ENCODE assay signal across 23 cellular contexts in the genomic region with DNA sequence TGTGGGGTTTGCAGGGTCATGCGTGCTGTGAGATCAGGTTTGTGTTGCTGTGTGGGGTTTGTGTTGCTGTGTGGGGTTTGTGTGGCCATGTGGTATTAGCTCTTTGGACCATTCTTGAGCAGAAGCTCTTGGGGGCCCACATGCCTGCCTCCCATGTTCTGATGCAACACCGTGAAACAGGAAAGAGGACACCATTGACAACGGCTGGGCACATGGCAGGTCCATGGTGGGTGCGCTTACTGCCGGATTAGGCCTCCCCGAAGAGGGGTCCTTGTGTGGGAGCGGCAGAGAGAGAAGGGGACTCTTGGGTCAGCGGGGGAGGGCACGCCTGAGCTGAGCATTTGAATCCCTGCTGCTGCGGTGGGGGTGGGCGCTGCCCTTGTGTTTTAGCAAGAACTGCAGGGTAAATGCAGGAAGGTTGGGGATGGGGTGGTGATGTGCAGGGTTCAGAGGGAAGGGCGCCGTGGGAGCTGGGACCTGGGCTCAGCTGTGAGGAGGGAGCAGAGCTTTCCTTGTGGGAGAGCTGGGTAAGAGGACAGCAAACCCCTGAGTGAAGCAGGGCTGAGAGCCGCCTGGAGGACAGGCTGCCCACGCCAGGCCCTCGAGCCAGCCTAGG.
DNase-seq lines count a peak whose midpoint lies in the region; ATAC-seq and TF ChIP-seq lines count a peak whose summit lies in the region.
"Had no signal": no experiment of that assay in that cellular context is flagged by ENCODE, and none has a peak within 500 bp of the region (broad histone marks: within the 10 kb centered on the region; RNA-seq: fewer than 3 reads in every experiment).

No MANE protein-coding gene starts in this region.

- ATAC-seq in activated CD4-positive, alpha-beta T cell treated with anti-CD3 and anti-CD28 coated beads for 36 hours: no peak
- no peak for ATAC-seq in GM19452 (IDR thresholded peaks at IDR 0.05; ENCODE audit: unreplicated experiment)
- ATAC-seq: T-cell had no signal

- TF ChIP-seq CTCF in endodermal cell (conservative IDR thresholded peaks at IDR 0.05) (no peak), spleen (IDR thresholded peaks at IDR 0.05 in 8 of 11, conservative IDR thresholded peaks at IDR 0.05 in 3 of 11) (no peak), colonic mucosa (IDR thresholded peaks at IDR 0.05) (no peak)

- H3K9me3 ChIP-seq in KOPT-K1 (ENCODE audit: insufficient read depth, low read length, poor library complexity, severe bottlenecking) (no peaks in the 10 kb centered on the region), endodermal cell (ENCODE audit: control insufficient read depth, low read length) (no peaks in the 10 kb centered on the region), spleen (no peaks in the 10 kb centered on the region), colonic mucosa (no peaks in the 10 kb centered on the region)
- H3K9me3 ChIP-seq: ascending aorta; BLaER1 treated with 17β-estradiol and CSF1 and Interleukin-3, amounts not matched to agents 10 nM and 100 nM; left ventricle myocardium inferior; thyroid gland had no signal

- DNase-seq in activated CD4-positive, alpha-beta T cell treated with anti-CD3 and anti-CD28 coated beads for 36 hours: no peak
- no peak for DNase-seq in activated CD4-positive, alpha-beta T cell treated with anti-CD3 and anti-CD28 coated beads, Interleukin-2, amount 10 ng/mL, durations not matched to agents 7 days and 5 days
- DNase-seq in endodermal cell: no peak
- DNase-seq in spleen: peak; percentile 21
- no peak for DNase-seq in dermis blood vessel endothelial cell
- no peak for DNase-seq in colonic mucosa
- DNase-seq: activated effector memory CD4-positive, alpha-beta T cell treated with Interleukin-2 at 50 U/mL for 16 hours; DMS53; NCI-H1694 treated with DMSO at 0.1 percent for 48 hours; NCI-H446; stimulated activated CD4-positive, alpha-beta T cell treated with anti-CD3 and anti-CD28 coated beads, Interleukin-4, amount 100 ng/mL, for 4 hours; stimulated activated CD8-positive, alpha-beta memory T cell treated with anti-CD3 and anti-CD28 coated beads, Interleukin-4, amount 100 ng/mL, for 48 hours; T-cell; thyroid gland had no signal

- H3K27ac ChIP-seq in KOPT-K1 (ENCODE audit: low read depth, low read length, poor library complexity, severe bottlenecking) (peak overlapping the region; percentile 34), endodermal cell (ENCODE audit: low read depth, low read length) (no peak overlapping the region), spleen (no peak overlapping the region), colonic mucosa (no peak overlapping the region)
- H3K27ac ChIP-seq: 22Rv1; ascending aorta; BLaER1 treated with 17β-estradiol and CSF1 and Interleukin-3, amounts not matched to agents 10 nM and 100 nM; foreskin keratinocyte; left ventricle myocardium inferior; thyroid gland had no signal

- H3K27me3 ChIP-seq in endodermal cell (ENCODE audit: control insufficient read depth, insufficient read depth, low read length, poor library complexity, severe bottlenecking) (no peaks in the 10 kb centered on the region), spleen (replicated peaks in 1 of 7) (no peaks in the 10 kb centered on the region), colonic mucosa (no peaks in the 10 kb centered on the region)
- H3K27me3 ChIP-seq: ascending aorta; BLaER1 treated with 17β-estradiol and CSF1 and Interleukin-3, amounts not matched to agents 10 nM and 100 nM; foreskin keratinocyte; thyroid gland had no signal

- no peak overlapping the region for H3K4me3 Mint-ChIP-seq in activated CD4-positive, alpha-beta T cell treated with anti-CD3 and anti-CD28 coated beads for 36 hours
- H3K4me3 Mint-ChIP-seq in activated CD4-positive, alpha-beta T cell treated with anti-CD3 and anti-CD28 coated beads, Interleukin-2, amount 10 ng/mL, durations not matched to agents 7 days and 5 days: no peak overlapping the region
- H3K4me3 Mint-ChIP-seq in endodermal cell: no peak overlapping the region
- H3K4me3 Mint-ChIP-seq: T-cell had no signal

- no peaks in the 10 kb centered on the region for H3K27me3 Mint-ChIP-seq in activated CD4-positive, alpha-beta T cell treated with anti-CD3 and anti-CD28 coated beads for 36 hours
- H3K27me3 Mint-ChIP-seq in activated CD4-positive, alpha-beta T cell treated with anti-CD3 and anti-CD28 coated beads, Interleukin-2, amount 10 ng/mL, durations not matched to agents 7 days and 5 days: no peaks in the 10 kb centered on the region
- no peaks in the 10 kb centered on the region for H3K27me3 Mint-ChIP-seq in endodermal cell (ENCODE audit: insufficient read depth)
- H3K27me3 Mint-ChIP-seq: progenitor cell of endocrine pancreas, T-cell had no signal

- 89 to 90% methylated on average over 12 to 16 of the region's 16 CpGs for WGBS in endodermal cell (ENCODE audit: insufficient coverage in 1 of 2, insufficient read length in 1 of 2), 2 experiments
- 89 to 93% (median 92%) methylated on average over 14 to 16 of the region's 16 CpGs for WGBS in spleen, 5 donors

- CTCF ChIA-PET in activated CD4-positive, alpha-beta T cell treated with anti-CD3 and anti-CD28 coated beads for 36 hours (lab: Charles Lee): no interaction called here
- CTCF ChIA-PET in activated CD4-positive, alpha-beta T cell treated with anti-CD3 and anti-CD28 coated beads, Interleukin-2, amount 10 ng/mL, durations not matched to agents 7 days and 5 days (lab: Charles Lee): no interaction called here

- no peaks in the 10 kb centered on the region for H3K4me1 ChIP-seq in endodermal cell (ENCODE audit: control insufficient read depth, insufficient read depth, low read length)
- no peaks in the 10 kb centered on the region for H3K4me1 ChIP-seq in spleen
- no peaks in the 10 kb centered on the region for H3K4me1 ChIP-seq in colonic mucosa
- H3K4me1 ChIP-seq: ascending aorta, foreskin keratinocyte, left ventricle myocardium inferior, thyroid gland had no signal

- H3K36me3 Mint-ChIP-seq in activated CD4-positive, alpha-beta T cell treated with anti-CD3 and anti-CD28 coated beads for 36 hours (ENCODE audit: low read depth): no peaks in the 10 kb centered on the region
- H3K36me3 Mint-ChIP-seq in activated CD4-positive, alpha-beta T cell treated with anti-CD3 and anti-CD28 coated beads, Interleukin-2, amount 10 ng/mL, durations not matched to agents 7 days and 5 days (ENCODE audit: low read depth): peaks cover 4% of the 10 kb centered on the region
- H3K36me3 Mint-ChIP-seq in endodermal cell (ENCODE audit: low read depth): peaks cover 11% of the 10 kb centered on the region

- intact Hi-C loops in activated CD4-positive, alpha-beta T cell treated with anti-CD3 and anti-CD28 coated beads for 36 hours (cut with DNase I, micrococcal nuclease): no loop called here
- intact Hi-C loops in spleen (cut with DNase I; ENCODE audit: low total_unique reads): no loop called here
- intact Hi-C loops in colonic mucosa (cut with DNase I): no loop called here

- H3K4me3 ChIP-seq in endodermal cell (ENCODE audit: low read length) (no peak overlapping the region), spleen (no peak overlapping the region), colonic mucosa (no peak overlapping the region)
- H3K4me3 ChIP-seq: ascending aorta; BLaER1 treated with 17β-estradiol and CSF1 and Interleukin-3, amounts not matched to agents 10 nM and 100 nM; left ventricle myocardium inferior; skin epidermis; thyroid gland had no signal

- H3K4me1 Mint-ChIP-seq in activated CD4-positive, alpha-beta T cell treated with anti-CD3 and anti-CD28 coated beads for 36 hours: peaks cover 3% of the 10 kb centered on the region
- H3K4me1 Mint-ChIP-seq in activated CD4-positive, alpha-beta T cell treated with anti-CD3 and anti-CD28 coated beads, Interleukin-2, amount 10 ng/mL, durations not matched to agents 7 days and 5 days: peaks cover 4% of the 10 kb centered on the region
- peaks cover 7% of the 10 kb centered on the region for H3K4me1 Mint-ChIP-seq in endodermal cell

- POLR2A ChIA-PET in activated CD4-positive, alpha-beta T cell treated with anti-CD3 and anti-CD28 coated beads for 36 hours (lab: Charles Lee): no interaction called here
- POLR2A ChIA-PET in activated CD4-positive, alpha-beta T cell treated with anti-CD3 and anti-CD28 coated beads, Interleukin-2, amount 10 ng/mL, durations not matched to agents 7 days and 5 days (lab: Charles Lee): no interaction called here

- peaks cover 4% of the 10 kb centered on the region; the same call in 1 of the 2 replicates for H3K36me3 ChIP-seq in KOPT-K1 (ENCODE audit: insufficient read depth, low read length)
- H3K36me3 ChIP-seq in endodermal cell (ENCODE audit: control insufficient read depth, insufficient read depth, low read length): no peaks in the 10 kb centered on the region
- peaks cover 0 to 32% (median 0%) of the 10 kb centered on the region in 6 donors for H3K36me3 ChIP-seq in spleen
- no peaks in the 10 kb centered on the region for H3K36me3 ChIP-seq in colonic mucosa
- H3K36me3 ChIP-seq: ascending aorta, left ventricle myocardium inferior, thyroid gland had no signal

- no peak for TF ChIP-seq POLR2A in spleen (IDR thresholded peaks at IDR 0.05)

- peak overlapping the region; percentile 10 for H3K27ac Mint-ChIP-seq in activated CD4-positive, alpha-beta T cell treated with anti-CD3 and anti-CD28 coated beads for 36 hours
- no peak overlapping the region for H3K27ac Mint-ChIP-seq in activated CD4-positive, alpha-beta T cell treated with anti-CD3 and anti-CD28 coated beads, Interleukin-2, amount 10 ng/mL, durations not matched to agents 7 days and 5 days
- H3K27ac Mint-ChIP-seq in endodermal cell: peak overlapping the region; percentile 62
- H3K27ac Mint-ChIP-seq: progenitor cell of endocrine pancreas, T-cell had no signal

- H3K9ac ChIP-seq in endodermal cell (ENCODE audit: extremely low read depth, low read length, poor library complexity, severe bottlenecking) (no peak overlapping the region), colonic mucosa (ENCODE audit: low read depth in 2 of 2, low read length in 2 of 2) (no peak overlapping the region)
- H3K9ac ChIP-seq: BLaER1 treated with 17β-estradiol and CSF1 and Interleukin-3, amounts not matched to agents 10 nM and 100 nM had no signal

- no peaks in the 10 kb centered on the region for H3K9me3 Mint-ChIP-seq in activated CD4-positive, alpha-beta T cell treated with anti-CD3 and anti-CD28 coated beads for 36 hours (ENCODE audit: low read depth)
- H3K9me3 Mint-ChIP-seq in activated CD4-positive, alpha-beta T cell treated with anti-CD3 and anti-CD28 coated beads, Interleukin-2, amount 10 ng/mL, durations not matched to agents 7 days and 5 days: no peaks in the 10 kb centered on the region
- no peaks in the 10 kb centered on the region for H3K9me3 Mint-ChIP-seq in endodermal cell
- H3K9me3 Mint-ChIP-seq: T-cell had no signal
